ENCODE assay signal across 14 cellular contexts in genomic region chr10:5945203-5945534, GRCh38. TPM values are rescaled to one million over a fixed set of nuclear protein-coding genes. Genes with fewer than 3 reads are reported as not detected.
DNase-seq lines count a peak whose midpoint lies in the region; FAIRE-seq and TF ChIP-seq lines count a peak whose summit lies in the region.
"Had no signal": no experiment of that assay in that cellular context is flagged by ENCODE, and none has a peak within 500 bp of the region (broad histone marks: within the 10 kb centered on the region; RNA-seq: fewer than 3 reads in every experiment).

No MANE protein-coding gene starts in this region.

- peaks cover 2% of the 10 kb centered on the region for H3K27me3 Mint-ChIP-seq in astrocyte (ENCODE audit: low read depth, unreplicated experiment)
- no peaks in the 10 kb centered on the region for H3K27me3 Mint-ChIP-seq in activated T-helper 1 cell treated with anti-CD3 and anti-CD28 coated beads, Interleukin-12 subunit alpha, Interleukin-12 subunit beta, Interleukin-2, Interleukin-4 antibody, amounts not matched to agents 30 ng/mL and 10 ng/mL and 1 ng/mL, durations not matched to agents 14 hours and 24 hours and 36 hours (ENCODE audit: insufficient read depth)
- H3K27me3 Mint-ChIP-seq: CD4-positive, alpha-beta memory T cell had no signal

- H3K36me3 ChIP-seq in BLaER1 treated with 17β-estradiol and CSF1 and Interleukin-3, amounts not matched to agents 10 nM and 100 nM: no peaks in the 10 kb centered on the region
- H3K36me3 ChIP-seq in astrocyte (ENCODE audit: insufficient read depth, low read length) (no peaks in the 10 kb centered on the region), sigmoid colon (no peaks in the 10 kb centered on the region)

- no peak for DNase-seq in astrocyte (ENCODE audit: low read depth)
- DNase-seq in iris pigment epithelial cell (ENCODE audit: low read depth): peak; percentile 22
- DNase-seq in sigmoid colon: no peak
- no peak for DNase-seq in activated effector memory CD4-positive, alpha-beta T cell treated with anti-CD3 and anti-CD28 coated beads, Interleukin-2, amount 50 U/mL, for 16 hours
- DNase-seq in NCI-H2171 treated with DMSO at 0.1 percent for 48 hours (lab: John Stamatoyannopoulos, UW): no peak
- DNase-seq in activated T-helper 1 cell treated with anti-CD3 and anti-CD28 coated beads, Interleukin-12 subunit alpha, Interleukin-12 subunit beta, Interleukin-2, Interleukin-4 antibody, amounts not matched to agents 30 ng/mL and 10 ng/mL and 1 ng/mL, durations not matched to agents 14 hours and 24 hours and 36 hours (ENCODE audit: low spot score): no peak
- no peak for DNase-seq in NCI-H1092 (lab: John Stamatoyannopoulos, UW)
- DNase-seq: activated T-cell treated with anti-CD3 and anti-CD28 coated beads, Interleukin-2, amount 50 U/mL, for 72 hours; CD4-positive, alpha-beta memory T cell; effector CD4-positive, alpha-beta T cell; H9; NCI-H2171 had no signal

- intact Hi-C loops in sigmoid colon (cut with DNase I): no loop called here
- intact Hi-C loops in activated T-helper 1 cell treated with anti-CD3 and anti-CD28 coated beads, Interleukin-12 subunit alpha, Interleukin-12 subunit beta, Interleukin-2, Interleukin-4 antibody, amounts not matched to agents 30 ng/mL and 10 ng/mL and 1 ng/mL, durations not matched to agents 14 hours and 24 hours and 36 hours (cut with micrococcal nuclease): no loop called here

- no peaks in the 10 kb centered on the region for H4K20me1 ChIP-seq in BLaER1 treated with 17β-estradiol and CSF1 and Interleukin-3, amounts not matched to agents 10 nM and 100 nM
- H4K20me1 ChIP-seq in astrocyte (ENCODE audit: insufficient read depth, low read length): no peaks in the 10 kb centered on the region

- peaks cover 1% of the 10 kb centered on the region for H3K9me3 Mint-ChIP-seq in astrocyte (ENCODE audit: unreplicated experiment)
- H3K9me3 Mint-ChIP-seq in activated T-helper 1 cell treated with anti-CD3 and anti-CD28 coated beads, Interleukin-12 subunit alpha, Interleukin-12 subunit beta, Interleukin-2, Interleukin-4 antibody, amounts not matched to agents 30 ng/mL and 10 ng/mL and 1 ng/mL, durations not matched to agents 14 hours and 24 hours and 36 hours: no peaks in the 10 kb centered on the region
- H3K9me3 Mint-ChIP-seq: activated T-cell treated with anti-CD3 and anti-CD28 coated beads, Interleukin-2, amount 50 U/mL, for 72 hours; CD4-positive, alpha-beta memory T cell; H9 had no signal

- no peak overlapping the region for H3K4me3 Mint-ChIP-seq in astrocyte (ENCODE audit: unreplicated experiment)
- H3K4me3 Mint-ChIP-seq in activated T-helper 1 cell treated with anti-CD3 and anti-CD28 coated beads, Interleukin-12 subunit alpha, Interleukin-12 subunit beta, Interleukin-2, Interleukin-4 antibody, amounts not matched to agents 30 ng/mL and 10 ng/mL and 1 ng/mL, durations not matched to agents 14 hours and 24 hours and 36 hours: no peak overlapping the region
- H3K4me3 Mint-ChIP-seq: H9 had no signal

- H3K36me3 Mint-ChIP-seq in astrocyte (ENCODE audit: low read depth, unreplicated experiment): no peaks in the 10 kb centered on the region
- H3K36me3 Mint-ChIP-seq in activated T-helper 1 cell treated with anti-CD3 and anti-CD28 coated beads, Interleukin-12 subunit alpha, Interleukin-12 subunit beta, Interleukin-2, Interleukin-4 antibody, amounts not matched to agents 30 ng/mL and 10 ng/mL and 1 ng/mL, durations not matched to agents 14 hours and 24 hours and 36 hours (ENCODE audit: low read depth): peaks cover 1% of the 10 kb centered on the region

- WGBS in sigmoid colon, 2 donors: 78 to 92% methylated on average over 10 of the region's 10 CpGs

- peaks cover 36 to 64% (median 45%) of the 10 kb centered on the region in 10 experiments for H3K4me1 ChIP-seq in BLaER1 treated with 17β-estradiol and CSF1 and Interleukin-3, amounts not matched to agents 10 nM and 100 nM
- H3K4me1 ChIP-seq in astrocyte (ENCODE audit: insufficient read depth, low read length) (peaks cover 30% of the 10 kb centered on the region), sigmoid colon (peaks cover 0 to 45% (median 31%) of the 10 kb centered on the region in 4 donors)

- H3K9ac ChIP-seq in BLaER1 treated with 17β-estradiol and CSF1 and Interleukin-3, amounts not matched to agents 10 nM and 100 nM: peak overlapping the region in 2 of 11 experiments; percentile 9 to 20; a peak in 2 of 22 replicates
- peak overlapping the region; percentile 78 for H3K9ac ChIP-seq in astrocyte (ENCODE audit: low read length)
- H3K9ac ChIP-seq: KMS-11 had no signal

- no peaks in the 10 kb centered on the region for H3K27me3 ChIP-seq in BLaER1 treated with 17β-estradiol and CSF1 and Interleukin-3, amounts not matched to agents 10 nM and 100 nM
- H3K27me3 ChIP-seq in astrocyte (ENCODE audit: insufficient read depth, low read length) (no peaks in the 10 kb centered on the region), sigmoid colon (peaks cover 0 to 10% (median 0%) of the 10 kb centered on the region in 3 donors)

- TF ChIP-seq EP300 in sigmoid colon (IDR thresholded peaks at IDR 0.05): no peak

- H3K79me2 ChIP-seq in astrocyte (ENCODE audit: insufficient read depth, low read length): no peaks in the 10 kb centered on the region

- TF ChIP-seq CTCF in astrocyte (IDR thresholded peaks at IDR 0.05; ENCODE audit: insufficient read depth, low read depth, low read length) (no peak), sigmoid colon (IDR thresholded peaks at IDR 0.05) (no peak)

- H3K4me1 Mint-ChIP-seq in astrocyte (ENCODE audit: low read depth, unreplicated experiment): peaks cover 25% of the 10 kb centered on the region
- H3K4me1 Mint-ChIP-seq in activated T-helper 1 cell treated with anti-CD3 and anti-CD28 coated beads, Interleukin-12 subunit alpha, Interleukin-12 subunit beta, Interleukin-2, Interleukin-4 antibody, amounts not matched to agents 30 ng/mL and 10 ng/mL and 1 ng/mL, durations not matched to agents 14 hours and 24 hours and 36 hours (ENCODE audit: low read depth): peaks cover 13% of the 10 kb centered on the region

- H3K9me3 ChIP-seq in BLaER1 treated with 17β-estradiol and CSF1 and Interleukin-3, amounts not matched to agents 10 nM and 100 nM (replicated peaks in 1 of 11): no peaks in the 10 kb centered on the region
- H3K9me3 ChIP-seq in astrocyte (ENCODE audit: insufficient read depth, low read depth, low read length) (no peaks in the 10 kb centered on the region), sigmoid colon (no peaks in the 10 kb centered on the region)

- H3K27ac ChIP-seq in BLaER1 treated with 17β-estradiol and CSF1 and Interleukin-3, amounts not matched to agents 10 nM and 100 nM: peak overlapping the region in 8 of 11 experiments; percentile 3 to 52 (median 36); a peak in 12 of 22 replicates
- peak overlapping the region; percentile 100 for H3K27ac ChIP-seq in astrocyte (ENCODE audit: low read depth, low read length)
- peak overlapping the region; percentile 77 to 83 (median 80) for H3K27ac ChIP-seq in sigmoid colon
- H3K27ac ChIP-seq: KMS-11 had no signal

- H2AFZ ChIP-seq in astrocyte (ENCODE audit: low read depth, low read length): peak overlapping the region; percentile 76

- H3K4me2 ChIP-seq in BLaER1 treated with 17β-estradiol and CSF1 and Interleukin-3, amounts not matched to agents 10 nM and 100 nM: peak overlapping the region; percentile 68 to 94 (median 84)
- H3K4me2 ChIP-seq in astrocyte (ENCODE audit: low read length): peak overlapping the region; percentile 76
- H3K4me2 ChIP-seq: KMS-11 had no signal

- H3K27ac Mint-ChIP-seq in astrocyte (ENCODE audit: unreplicated experiment): peak overlapping the region; percentile 88
- no peak overlapping the region for H3K27ac Mint-ChIP-seq in activated T-helper 1 cell treated with anti-CD3 and anti-CD28 coated beads, Interleukin-12 subunit alpha, Interleukin-12 subunit beta, Interleukin-2, Interleukin-4 antibody, amounts not matched to agents 30 ng/mL and 10 ng/mL and 1 ng/mL, durations not matched to agents 14 hours and 24 hours and 36 hours

- peak overlapping the region in 4 of 10 experiments; percentile 4 to 32 (median 19); a peak in 4 of 20 replicates for H3K4me3 ChIP-seq in BLaER1 treated with 17β-estradiol and CSF1 and Interleukin-3, amounts not matched to agents 10 nM and 100 nM
- H3K4me3 ChIP-seq in astrocyte (ENCODE audit: insufficient read depth, low read depth, low read length): peak overlapping the region; percentile 30
- H3K4me3 ChIP-seq in sigmoid colon: peak overlapping the region; percentile 0 to 27 (median 14)

- no peak for TF ChIP-seq POLR2A in sigmoid colon (IDR thresholded peaks at IDR 0.05)

- no peak for FAIRE-seq in astrocyte (lab: Jason Lieb, UNC)

RNA-seq across cellular contexts. Expression of gene IL15RA, which starts 32.2 kb away (rescaled TPM):
- total RNA-seq in astrocyte (2.9 and 3.1 TPM in 2 replicates), sigmoid colon (10 to 100 TPM; 11.0 to 16.4 (median 13.9) TPM)
- polyA plus RNA-seq in sigmoid colon: 10 to 100 TPM in 2 of 3 donors, 1 to 10 TPM in 1; 5.5 to 23.7 (median 16.8) TPM
- 23.4 and 24.4 TPM in 2 replicates for total RNA-seq in activated T-helper 1 cell treated with anti-CD3 and anti-CD28 coated beads, Interleukin-12 subunit alpha, Interleukin-12 subunit beta, Interleukin-2, Interleukin-4 antibody, amounts not matched to agents 30 ng/mL and 10 ng/mL and 1 ng/mL, durations not matched to agents 14 hours and 24 hours and 36 hours

RNA-seq across cellular contexts. Expression of gene FBH1, which starts 55.1 kb away (rescaled TPM):
- total RNA-seq in astrocyte: 71.5 and 73.3 TPM in 2 replicates
- total RNA-seq in sigmoid colon: 10 to 100 TPM; 68.7 to 85.9 (median 80.4) TPM
- 10 to 100 TPM; 31.2 to 52.0 (median 49.2) TPM for polyA plus RNA-seq in sigmoid colon
- 66.9 and 70.6 TPM in 2 replicates for total RNA-seq in activated T-helper 1 cell treated with anti-CD3 and anti-CD28 coated beads, Interleukin-12 subunit alpha, Interleukin-12 subunit beta, Interleukin-2, Interleukin-4 antibody, amounts not matched to agents 30 ng/mL and 10 ng/mL and 1 ng/mL, durations not matched to agents 14 hours and 24 hours and 36 hours

RNA-seq across cellular contexts. Expression of gene ANKRD16, which starts 55.5 kb away (rescaled TPM):
- total RNA-seq in astrocyte: 4.9 TPM in 2 replicates
- 10 to 100 TPM in 1 of 4 donors, 1 to 10 TPM in 3; 8.6 to 11.4 (median 9.4) TPM for total RNA-seq in sigmoid colon
- 1 to 10 TPM; 1.6 to 6.1 (median 5.4) TPM for polyA plus RNA-seq in sigmoid colon
- total RNA-seq in activated T-helper 1 cell treated with anti-CD3 and anti-CD28 coated beads, Interleukin-12 subunit alpha, Interleukin-12 subunit beta, Interleukin-2, Interleukin-4 antibody, amounts not matched to agents 30 ng/mL and 10 ng/mL and 1 ng/mL, durations not matched to agents 14 hours and 24 hours and 36 hours: 11.3 and 12.4 TPM in 2 replicates

Comparison
In these comparisons a context has a peak if more than half of its experiments do, and no peak if none do; other contexts are left out.
1. H3K27ac ChIP-seq: peak in every context shown above with its lines; median percentile 100 in astrocyte; 80 in sigmoid colon; 36 in BLaER1 treated with 17β-estradiol and CSF1 and Interleukin-3, amounts not matched to agents 10 nM and 100 nM.